15 cellular contexts compared by ENCODE assay signal in genomic region chr15:30923429-30923828, GRCh38. TPM values are rescaled to one million over a fixed set of nuclear protein-coding genes. Genes with fewer than 3 reads are reported as not detected.
DNase-seq lines count a peak whose midpoint lies in the region; ATAC-seq lines count a peak whose summit lies in the region.
"Had no signal": no experiment of that assay in that cellular context is flagged by ENCODE, and none has a peak within 500 bp of the region (broad histone marks: within the 10 kb centered on the region; RNA-seq: fewer than 3 reads in every experiment).

No MANE protein-coding gene starts in this region.

- H3K36me3 Mint-ChIP-seq in CD8-positive, alpha-beta memory T cell = peaks cover 7 to 91% (median 16%) of the 10 kb centered on the region in 3 donors

- no peaks in the 10 kb centered on the region for H3K27me3 ChIP-seq in right cardiac atrium (ENCODE audit: control insufficient read depth, insufficient read depth)
- no peaks in the 10 kb centered on the region for H3K27me3 ChIP-seq in CD8-positive, alpha-beta memory T cell (ENCODE audit: insufficient read depth, low read length, poor library complexity, severe bottlenecking)
- H3K27me3 ChIP-seq: pancreas had no signal

- H3K9me3 Mint-ChIP-seq in CD8-positive, alpha-beta memory T cell = no peaks in the 10 kb centered on the region
- H3K9me3 Mint-ChIP-seq: activated T-helper 2 cell treated with anti-CD3 and anti-CD28 coated beads, Interferon-gamma antibody, Interleukin-2, Interleukin-4, amounts not matched to agents 10 μg/mL and 5 μg/mL and 100 μg/mL, durations not matched to agents 14 hours and 24 hours and 36 hours; central memory CD8-positive, alpha-beta T cell had no signal

- H3K36me3 ChIP-seq in CD8-positive, alpha-beta memory T cell (ENCODE audit: insufficient read depth, low read length) = peaks cover 41% of the 10 kb centered on the region

- H3K4me1 Mint-ChIP-seq in CD8-positive, alpha-beta memory T cell = peaks cover 0 to 3% (median 0%) of the 10 kb centered on the region in 3 donors
- H3K4me1 Mint-ChIP-seq: central memory CD8-positive, alpha-beta T cell had no signal

- WGBS in right cardiac atrium = 64% methylated on average over 7 of the region's 7 CpGs

- DNase-seq in Ammon's horn (ENCODE audit: low spot score) (peak; percentile 89), anterior cingulate cortex (lab: John Stamatoyannopoulos, UW) (peak in 52 of 58 donors; percentile 12 to 84 (median 60)), right cardiac atrium (peak in 2 of 3 donors; percentile 69 to 71), pons (ENCODE audit: low spot score) (peak; percentile 85), iPS-NIHi11 (ENCODE audit: low spot score) (no peak)
- DNase-seq in activated CD4-positive, alpha-beta T cell treated with anti-CD3 and anti-CD28 coated beads for 1 hour = no peak
- no peak for DNase-seq in CD8-positive, alpha-beta memory T cell
- DNase-seq: DMS53, NCI-H1694, NCI-H82, pancreas had no signal

- peak overlapping the region; percentile 41 for H3K27ac ChIP-seq in right cardiac atrium (ENCODE audit: low read length)
- H3K27ac ChIP-seq in CD8-positive, alpha-beta memory T cell (ENCODE audit: low read depth, low read length) = no peak overlapping the region
- H3K27ac ChIP-seq: pancreas had no signal

- intact Hi-C loops in right cardiac atrium (cut with DNase I) = no loop called here

- no peak overlapping the region for H3K4me3 ChIP-seq in right cardiac atrium (ENCODE audit: low read length)
- no peak overlapping the region for H3K4me3 ChIP-seq in CD8-positive, alpha-beta memory T cell (ENCODE audit: low read length)
- H3K4me3 ChIP-seq: pancreas had no signal

- peaks cover 4% of the 10 kb centered on the region for H3K4me1 ChIP-seq in right cardiac atrium (ENCODE audit: control insufficient read depth, insufficient read depth, low read length)
- H3K4me1 ChIP-seq in CD8-positive, alpha-beta memory T cell (ENCODE audit: insufficient read depth, low read length) = no peaks in the 10 kb centered on the region
- H3K4me1 ChIP-seq: pancreas had no signal

- CTCF ChIA-PET in CD8-positive, alpha-beta memory T cell (lab: Charles Lee) = no interaction called here

- no peaks in the 10 kb centered on the region for H3K27me3 Mint-ChIP-seq in CD8-positive, alpha-beta memory T cell
- H3K27me3 Mint-ChIP-seq: central memory CD8-positive, alpha-beta T cell had no signal

- H3K4me3 Mint-ChIP-seq in CD8-positive, alpha-beta memory T cell = no peak overlapping the region
- H3K4me3 Mint-ChIP-seq: central memory CD8-positive, alpha-beta T cell had no signal

- H3K9me3 ChIP-seq in right cardiac atrium (ENCODE audit: control insufficient read depth, low read length) = no peaks in the 10 kb centered on the region
- H3K9me3 ChIP-seq in CD8-positive, alpha-beta memory T cell (ENCODE audit: low read length) = no peaks in the 10 kb centered on the region
- H3K9me3 ChIP-seq: pancreas had no signal

- POLR2A ChIA-PET in CD8-positive, alpha-beta memory T cell (lab: Charles Lee) = no interaction called here

- H3K27ac Mint-ChIP-seq in CD8-positive, alpha-beta memory T cell = peak overlapping the region in 2 of 8 donors; percentile 11 to 24
- H3K27ac Mint-ChIP-seq: activated T-helper 2 cell treated with anti-CD3 and anti-CD28 coated beads, Interferon-gamma antibody, Interleukin-2, Interleukin-4, amounts not matched to agents 10 μg/mL and 5 μg/mL and 100 μg/mL, durations not matched to agents 14 hours and 24 hours and 36 hours had no signal

- ATAC-seq in right cardiac atrium (peak; percentile 64 to 70), HG02798 (IDR thresholded peaks at IDR 0.05; ENCODE audit: poor library complexity, unreplicated experiment) (no peak)
- ATAC-seq: left lobe of liver had no signal

RNA-seq across cellular contexts. Expression of gene FAN1, which starts 19.7 kb away (rescaled TPM):
- total RNA-seq in right cardiac atrium = 10 to 100 TPM in 3 of 4 donors, 1 to 10 TPM in 1; 9.2 to 24.4 (median 22.9) TPM
- 13.0 TPM for polyA plus RNA-seq in right cardiac atrium
- total RNA-seq in CD8-positive, alpha-beta memory T cell = 10 to 100 TPM; 17.9 to 18.9 TPM
- 7.4 TPM for polyA plus RNA-seq in CD8-positive, alpha-beta memory T cell

Comparison
In these comparisons a context has a peak if more than half of its experiments do, and no peak if none do; other contexts are left out.
1. DNase-seq: peak in Ammon's horn (single experiment), anterior cingulate cortex (52 of 58), right cardiac atrium (2 of 3) and pons (single experiment); none in activated CD4-positive, alpha-beta T cell treated with anti-CD3 and anti-CD28 coated beads for 1 hour (single experiment), CD8-positive, alpha-beta memory T cell (0 of 5) and iPS-NIHi11 (single experiment).